Comparison of ENCODE assay signal across 1 cellular context in the genomic region with DNA sequence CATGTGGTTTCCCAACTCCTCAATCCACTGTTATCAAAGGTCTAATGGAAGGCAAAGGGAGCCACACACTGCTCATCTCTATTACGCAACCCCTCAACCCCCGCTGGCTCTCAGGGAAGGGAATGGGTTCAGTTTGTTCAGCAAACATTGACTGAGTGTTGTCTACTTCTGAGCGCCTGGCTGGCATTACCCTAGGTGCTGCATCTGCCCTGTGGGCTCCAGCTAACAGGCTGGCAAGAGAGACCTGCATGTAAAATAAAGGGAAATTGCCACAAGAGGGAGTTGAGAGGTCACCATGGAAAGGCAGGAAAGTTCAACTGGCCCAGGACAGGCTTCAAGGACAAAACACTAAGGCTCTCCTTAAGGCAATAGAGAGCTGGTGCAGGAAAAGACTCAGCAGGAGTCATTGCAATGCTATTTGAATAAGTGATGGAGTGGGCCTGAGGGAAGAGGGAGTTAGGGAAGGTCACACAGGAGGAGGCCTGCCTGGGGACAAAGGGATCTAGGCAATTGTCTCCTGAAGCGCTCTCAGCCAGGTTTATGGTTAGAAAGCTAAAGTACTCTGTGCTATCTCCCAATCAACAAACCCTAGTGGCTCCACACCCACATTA.
TF ChIP-seq lines count a peak whose summit lies in the region.

No MANE protein-coding gene starts in this region.

TF ChIP-seq in HepG2, 621 proteins besides CTCF, POLR2A, EP300 and RAD21 (continued from another document and continues in another):
- TF ChIP-seq, protein P1, sequence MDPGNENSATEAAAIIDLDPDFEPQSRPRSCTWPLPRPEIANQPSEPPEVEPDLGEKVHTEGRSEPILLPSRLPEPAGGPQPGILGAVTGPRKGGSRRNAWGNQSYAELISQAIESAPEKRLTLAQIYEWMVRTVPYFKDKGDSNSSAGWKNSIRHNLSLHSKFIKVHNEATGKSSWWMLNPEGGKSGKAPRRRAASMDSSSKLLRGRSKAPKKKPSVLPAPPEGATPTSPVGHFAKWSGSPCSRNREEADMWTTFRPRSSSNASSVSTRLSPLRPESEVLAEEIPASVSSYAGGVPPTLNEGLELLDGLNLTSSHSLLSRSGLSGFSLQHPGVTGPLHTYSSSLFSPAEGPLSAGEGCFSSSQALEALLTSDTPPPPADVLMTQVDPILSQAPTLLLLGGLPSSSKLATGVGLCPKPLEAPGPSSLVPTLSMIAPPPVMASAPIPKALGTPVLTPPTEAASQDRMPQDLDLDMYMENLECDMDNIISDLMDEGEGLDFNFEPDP (CRISPR knock-in tag; conservative IDR thresholded peaks at IDR 0.05) = no peak
- TF ChIP-seq ZNF350 (CRISPR knock-in tag; IDR thresholded peaks at IDR 0.05; ENCODE audit: borderline replicate concordance, low read depth) = peak; percentile 42; the same call in 1 of the 2 replicates
- TF ChIP-seq ZNF772 (CRISPR knock-in tag; IDR thresholded peaks at IDR 0.05) = peak; percentile 54; the same call in 1 of the 2 replicates
- TF ChIP-seq ZNF556 (CRISPR knock-in tag; IDR thresholded peaks at IDR 0.05; ENCODE audit: borderline replicate concordance) = peak; percentile 86; the same call in 1 of the 2 replicates
- TF ChIP-seq, protein P2, sequence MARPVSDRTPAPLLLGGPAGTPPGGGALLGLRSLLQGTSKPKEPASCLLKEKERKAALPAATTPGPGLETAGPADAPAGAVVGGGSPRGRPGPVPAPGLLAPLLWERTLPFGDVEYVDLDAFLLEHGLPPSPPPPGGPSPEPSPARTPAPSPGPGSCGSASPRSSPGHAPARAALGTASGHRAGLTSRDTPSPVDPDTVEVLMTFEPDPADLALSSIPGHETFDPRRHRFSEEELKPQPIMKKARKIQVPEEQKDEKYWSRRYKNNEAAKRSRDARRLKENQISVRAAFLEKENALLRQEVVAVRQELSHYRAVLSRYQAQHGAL (CRISPR knock-in tag; IDR thresholded peaks at IDR 0.05; ENCODE audit: not compliant biosample characterization) = no peak
- TF ChIP-seq, protein P3, sequence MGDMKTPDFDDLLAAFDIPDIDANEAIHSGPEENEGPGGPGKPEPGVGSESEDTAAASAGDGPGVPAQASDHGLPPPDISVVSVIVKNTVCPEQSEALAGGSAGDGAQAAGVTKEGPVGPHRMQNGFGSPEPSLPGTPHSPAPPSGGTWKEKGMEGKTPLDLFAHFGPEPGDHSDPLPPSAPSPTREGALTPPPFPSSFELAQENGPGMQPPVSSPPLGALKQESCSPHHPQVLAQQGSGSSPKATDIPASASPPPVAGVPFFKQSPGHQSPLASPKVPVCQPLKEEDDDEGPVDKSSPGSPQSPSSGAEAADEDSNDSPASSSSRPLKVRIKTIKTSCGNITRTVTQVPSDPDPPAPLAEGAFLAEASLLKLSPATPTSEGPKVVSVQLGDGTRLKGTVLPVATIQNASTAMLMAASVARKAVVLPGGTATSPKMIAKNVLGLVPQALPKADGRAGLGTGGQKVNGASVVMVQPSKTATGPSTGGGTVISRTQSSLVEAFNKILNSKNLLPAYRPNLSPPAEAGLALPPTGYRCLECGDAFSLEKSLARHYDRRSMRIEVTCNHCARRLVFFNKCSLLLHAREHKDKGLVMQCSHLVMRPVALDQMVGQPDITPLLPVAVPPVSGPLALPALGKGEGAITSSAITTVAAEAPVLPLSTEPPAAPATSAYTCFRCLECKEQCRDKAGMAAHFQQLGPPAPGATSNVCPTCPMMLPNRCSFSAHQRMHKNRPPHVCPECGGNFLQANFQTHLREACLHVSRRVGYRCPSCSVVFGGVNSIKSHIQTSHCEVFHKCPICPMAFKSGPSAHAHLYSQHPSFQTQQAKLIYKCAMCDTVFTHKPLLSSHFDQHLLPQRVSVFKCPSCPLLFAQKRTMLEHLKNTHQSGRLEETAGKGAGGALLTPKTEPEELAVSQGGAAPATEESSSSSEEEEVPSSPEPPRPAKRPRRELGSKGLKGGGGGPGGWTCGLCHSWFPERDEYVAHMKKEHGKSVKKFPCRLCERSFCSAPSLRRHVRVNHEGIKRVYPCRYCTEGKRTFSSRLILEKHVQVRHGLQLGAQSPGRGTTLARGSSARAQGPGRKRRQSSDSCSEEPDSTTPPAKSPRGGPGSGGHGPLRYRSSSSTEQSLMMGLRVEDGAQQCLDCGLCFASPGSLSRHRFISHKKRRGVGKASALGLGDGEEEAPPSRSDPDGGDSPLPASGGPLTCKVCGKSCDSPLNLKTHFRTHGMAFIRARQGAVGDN (CRISPR knock-in tag; IDR thresholded peaks at IDR 0.05) = no peak; the same call in 1 of the 2 replicates
- no peak for TF ChIP-seq IRF1 (CRISPR knock-in tag; IDR thresholded peaks at IDR 0.05; ENCODE audit: low read depth)
- no peak for TF ChIP-seq FOXP1 (IDR thresholded peaks at IDR 0.05)
- TF ChIP-seq FOXP1 (CRISPR knock-in tag; IDR thresholded peaks at IDR 0.05) = peak; percentile 66
- TF ChIP-seq ZNF557 (CRISPR knock-in tag; IDR thresholded peaks at IDR 0.05) = no peak
- TF ChIP-seq KAT7 (CRISPR knock-in tag; IDR thresholded peaks at IDR 0.05; ENCODE audit: borderline replicate concordance) = no peak
- no peak for TF ChIP-seq ZNF503 (CRISPR knock-in tag; IDR thresholded peaks at IDR 0.05)
- no peak for TF ChIP-seq MZF1 (CRISPR knock-in tag; IDR thresholded peaks at IDR 0.05; ENCODE audit: borderline replicate concordance)
- 0 out of 2 replicates have a peak, but pooled peaks have one; percentile 27 for TF ChIP-seq MLX (CRISPR knock-in tag; IDR thresholded peaks at IDR 0.05)
- no peak for TF ChIP-seq HINFP (CRISPR knock-in tag; IDR thresholded peaks at IDR 0.05; ENCODE audit: low read depth)
- TF ChIP-seq TSC22D2 (CRISPR knock-in tag; IDR thresholded peaks at IDR 0.05; ENCODE audit: borderline replicate concordance) = no peak
- TF ChIP-seq CHCHD3 (CRISPR knock-in tag; IDR thresholded peaks at IDR 0.05) = no peak
- TF ChIP-seq KIAA2018 (CRISPR knock-in tag; IDR thresholded peaks at IDR 0.05; ENCODE audit: borderline replicate concordance) = no peak
- TF ChIP-seq, protein P4, sequence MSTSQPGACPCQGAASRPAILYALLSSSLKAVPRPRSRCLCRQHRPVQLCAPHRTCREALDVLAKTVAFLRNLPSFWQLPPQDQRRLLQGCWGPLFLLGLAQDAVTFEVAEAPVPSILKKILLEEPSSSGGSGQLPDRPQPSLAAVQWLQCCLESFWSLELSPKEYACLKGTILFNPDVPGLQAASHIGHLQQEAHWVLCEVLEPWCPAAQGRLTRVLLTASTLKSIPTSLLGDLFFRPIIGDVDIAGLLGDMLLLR (CRISPR knock-in tag; IDR thresholded peaks at IDR 0.05) = no peak
- no peak for TF ChIP-seq ZBTB37 (CRISPR knock-in tag; IDR thresholded peaks at IDR 0.05)
- TF ChIP-seq MXD4 (CRISPR knock-in tag; IDR thresholded peaks at IDR 0.05) = no peak
- TF ChIP-seq, protein P5, sequence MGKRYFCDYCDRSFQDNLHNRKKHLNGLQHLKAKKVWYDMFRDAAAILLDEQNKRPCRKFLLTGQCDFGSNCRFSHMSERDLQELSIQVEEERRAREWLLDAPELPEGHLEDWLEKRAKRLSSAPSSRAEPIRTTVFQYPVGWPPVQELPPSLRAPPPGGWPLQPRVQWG (CRISPR knock-in tag; IDR thresholded peaks at IDR 0.05; ENCODE audit: borderline replicate concordance, low read depth) = no peak
- no peak for TF ChIP-seq GLI4 (CRISPR knock-in tag; IDR thresholded peaks at IDR 0.05; ENCODE audit: borderline replicate concordance)
- peak; percentile 81 for TF ChIP-seq TARDBP (CRISPR knock-in tag; IDR thresholded peaks at IDR 0.05)
